In genomic region chr17:82200743-82201497, GRCh38 we compare ENCODE assay signal across 11 cellular contexts. TPM values are rescaled to one million over a fixed set of nuclear protein-coding genes. Genes with fewer than 3 reads are reported as not detected.
A peak's percentile ranks its signal among the peaks of the same experiment; 100 is the strongest.
DNase-seq lines count a peak whose midpoint lies in the region; ATAC-seq and TF ChIP-seq lines count a peak whose summit lies in the region.
"Had no signal": no experiment of that assay in that cellular context is flagged by ENCODE, and none has a peak within 500 bp of the region (broad histone marks: within the 10 kb centered on the region; RNA-seq: fewer than 3 reads in every experiment).

No MANE protein-coding gene starts in this region.

- H3K4me1 ChIP-seq in SK-N-SH (ENCODE audit: control insufficient read depth in 1 of 2, insufficient read depth in 2 of 2, low read depth in 1 of 2, low read length in 1 of 2) (peaks cover 11 to 14% of the 10 kb centered on the region in 2 experiments; a peak in 3 of 4 replicates), thymus (ENCODE audit: control insufficient read depth, insufficient read depth, low read length) (peaks cover 18% of the 10 kb centered on the region)

- H3K9me3 ChIP-seq in SK-N-SH (no peaks in the 10 kb centered on the region), thymus (ENCODE audit: control insufficient read depth) (peaks cover 1% of the 10 kb centered on the region)
- H3K9me3 ChIP-seq: thoracic aorta had no signal

- no peak for TF ChIP-seq CTCF in SK-N-SH (IDR thresholded peaks at IDR 0.05)

- TF ChIP-seq RAD21 in SK-N-SH (IDR thresholded peaks at IDR 0.05; ENCODE audit: low read length): no peak

- H3K27ac Mint-ChIP-seq in central memory CD8-positive, alpha-beta T cell (ENCODE audit: low read depth): peak overlapping the region; percentile 82

- no peak overlapping the region for H3K9ac ChIP-seq in SK-N-SH

- DNase-seq in SK-N-SH (peak; percentile 25), NCI-H146 treated with DMSO at 0.1 percent for 48 hours (lab: John Stamatoyannopoulos, UW; ENCODE audit: unreplicated experiment) (no peak), iPS-NIHi7 (ENCODE audit: extremely low spot score) (no peak), foreskin melanocyte (no peak)
- peak; percentile 42 to 60 for DNase-seq in activated CD8-positive, alpha-beta memory T cell treated with anti-CD3 and anti-CD28 coated beads for 1 hour (ENCODE audit: extremely low read depth in 1 of 2, low read depth in 1 of 2)
- peak; percentile 47 to 75 for DNase-seq in central memory CD8-positive, alpha-beta T cell (ENCODE audit: low spot score in 2 of 2)
- DNase-seq: mammary epithelial cell, NCI-H524 had no signal

- no peak overlapping the region for H2AFZ ChIP-seq in SK-N-SH (ENCODE audit: low read depth)

- no peak for ATAC-seq in SK-N-SH treated with all-trans-retinoic acid at 6 μM for 48 hours
- peak; percentile 100 for ATAC-seq in central memory CD8-positive, alpha-beta T cell (replicated peaks; ENCODE audit: extremely low read depth, poor library complexity, severe bottlenecking)

- no peak for TF ChIP-seq EP300 in SK-N-SH (IDR thresholded peaks at IDR 0.05; ENCODE audit: borderline replicate concordance in 1 of 2, low read depth in 1 of 2, low read length in 1 of 2)

- H3K27ac ChIP-seq in SK-N-SH (ENCODE audit: low read depth in 2 of 2, low read length in 1 of 2) (no peak overlapping the region), thymus (ENCODE audit: low read depth) (peak overlapping the region; percentile 27)
- H3K27ac ChIP-seq: thoracic aorta had no signal

- no peak overlapping the region for H3K4me3 ChIP-seq in SK-N-SH (ENCODE audit: low read depth in 2 of 2, low read length in 1 of 2)
- H3K4me3 ChIP-seq in thymus (ENCODE audit: low read length): no peak overlapping the region
- H3K4me3 ChIP-seq: thoracic aorta had no signal

- H3K36me3 ChIP-seq in SK-N-SH (replicated peaks in 1 of 2; ENCODE audit: control insufficient read depth in 1 of 2, insufficient read depth in 2 of 2, low read length in 1 of 2) (peaks cover 20 to 37% of the 10 kb centered on the region in 2 experiments), thymus (ENCODE audit: control insufficient read depth, insufficient read depth) (peaks cover 23% of the 10 kb centered on the region)

- H3K27me3 Mint-ChIP-seq in central memory CD8-positive, alpha-beta T cell: no peaks in the 10 kb centered on the region

- no peaks in the 10 kb centered on the region for H3K9me2 ChIP-seq in SK-N-SH

- H3K9me3 Mint-ChIP-seq in central memory CD8-positive, alpha-beta T cell: no peaks in the 10 kb centered on the region

- H3K27me3 ChIP-seq in SK-N-SH (ENCODE audit: insufficient read depth) (no peaks in the 10 kb centered on the region), thymus (ENCODE audit: control insufficient read depth, insufficient read depth) (no peaks in the 10 kb centered on the region)

- 0 out of 2 replicates have a peak, but pooled peaks cover 3% of the 10 kb centered on the region for H4K20me1 ChIP-seq in SK-N-SH (ENCODE audit: insufficient read depth)

- H3K36me3 Mint-ChIP-seq in central memory CD8-positive, alpha-beta T cell (ENCODE audit: insufficient read depth): peaks cover 6% of the 10 kb centered on the region

- CTCF ChIA-PET in SK-N-SH (lab: Yijun Ruan, JAX): interaction anchor here (1.1 to 2.9 kb wide), 4 partner anchors 36 to 242 kb away, joined by 3 to 12 read pairs (median 4); no protein-coding TSS in a partner anchor

- peaks cover 18% of the 10 kb centered on the region for H3K4me1 Mint-ChIP-seq in central memory CD8-positive, alpha-beta T cell

- peaks cover 17% of the 10 kb centered on the region; the same call in 1 of the 2 replicates for H3K79me2 ChIP-seq in SK-N-SH (ENCODE audit: insufficient read depth)

- POLR2A ChIA-PET in SK-N-SH (lab: Yijun Ruan, JAX): no interaction called here

- WGBS in SK-N-SH (ENCODE audit: low lambda C conversion rate): 88% methylated on average over 13 of the region's 13 CpGs
- 36% methylated on average over 13 of the region's 13 CpGs for WGBS in thymus

- H3K4me3 Mint-ChIP-seq in central memory CD8-positive, alpha-beta T cell: peak overlapping the region; percentile 34

- H3F3A ChIP-seq in SK-N-SH (replicated peaks; ENCODE audit: insufficient read depth): peaks cover 13% of the 10 kb centered on the region

- H3K4me2 ChIP-seq in SK-N-SH: no peak overlapping the region

TF ChIP-seq in SK-N-SH, 30 proteins besides CTCF, POLR2A, EP300 and RAD21:
- TF ChIP-seq, protein P1, sequence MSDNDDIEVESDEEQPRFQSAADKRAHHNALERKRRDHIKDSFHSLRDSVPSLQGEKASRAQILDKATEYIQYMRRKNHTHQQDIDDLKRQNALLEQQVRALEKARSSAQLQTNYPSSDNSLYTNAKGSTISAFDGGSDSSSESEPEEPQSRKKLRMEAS (IDR thresholded peaks at IDR 0.05; ENCODE audit: low read depth): no peak
- TF ChIP-seq NRF1 (IDR thresholded peaks at IDR 0.05; ENCODE audit: low read depth, low read length) (no peak), TAF1 (IDR thresholded peaks at IDR 0.05; ENCODE audit: borderline replicate concordance, low read depth, low read length) (no peak), FOXM1 (IDR thresholded peaks at IDR 0.05; ENCODE audit: low read depth) (no peak), TEAD4 (IDR thresholded peaks at IDR 0.05; ENCODE audit: borderline replicate concordance, insufficient read depth) (no peak), GATA2 (CRISPR knock-in tag; IDR thresholded peaks at IDR 0.05) (no peak), GABPA (IDR thresholded peaks at IDR 0.05; ENCODE audit: low read depth) (no peak), FOSL2 (IDR thresholded peaks at IDR 0.05; ENCODE audit: borderline replicate concordance, low read depth) (no peak), EZH2phosphoT487 (IDR thresholded peaks at IDR 0.05; ENCODE audit: borderline replicate concordance, low read depth) (no peak), SIN3A (IDR thresholded peaks at IDR 0.05; ENCODE audit: borderline replicate concordance, low read depth, low read length) (no peak), SMC3 (IDR thresholded peaks at IDR 0.05; ENCODE audit: low read depth, low read length) (no peak)
- TF ChIP-seq, protein P2, sequence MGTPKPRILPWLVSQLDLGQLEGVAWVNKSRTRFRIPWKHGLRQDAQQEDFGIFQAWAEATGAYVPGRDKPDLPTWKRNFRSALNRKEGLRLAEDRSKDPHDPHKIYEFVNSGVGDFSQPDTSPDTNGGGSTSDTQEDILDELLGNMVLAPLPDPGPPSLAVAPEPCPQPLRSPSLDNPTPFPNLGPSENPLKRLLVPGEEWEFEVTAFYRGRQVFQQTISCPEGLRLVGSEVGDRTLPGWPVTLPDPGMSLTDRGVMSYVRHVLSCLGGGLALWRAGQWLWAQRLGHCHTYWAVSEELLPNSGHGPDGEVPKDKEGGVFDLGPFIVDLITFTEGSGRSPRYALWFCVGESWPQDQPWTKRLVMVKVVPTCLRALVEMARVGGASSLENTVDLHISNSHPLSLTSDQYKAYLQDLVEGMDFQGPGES (IDR thresholded peaks at IDR 0.05; ENCODE audit: low read depth, low read length): no peak

TF ChIP-seq in SK-N-SH treated with all-trans-retinoic acid at 6 μM for 48 hours, 23 proteins besides CTCF, POLR2A, EP300 and RAD21 (continues in another document):
- TF ChIP-seq OSR1 (CRISPR knock-in tag; IDR thresholded peaks at IDR 0.05) (no peak), ISL1 (CRISPR knock-in tag; IDR thresholded peaks at IDR 0.05) (no peak), CSRNP3 (CRISPR knock-in tag; IDR thresholded peaks at IDR 0.05) (no peak), CREB5 (CRISPR knock-in tag; IDR thresholded peaks at IDR 0.05; ENCODE audit: low read depth) (no peak), ZNF565 (CRISPR knock-in tag; conservative IDR thresholded peaks at IDR 0.05; ENCODE audit: low read depth) (no peak), ZNF70 (CRISPR knock-in tag; IDR thresholded peaks at IDR 0.05) (no peak), ZC3H10 (CRISPR knock-in tag; IDR thresholded peaks at IDR 0.05) (no peak), ESRRG (CRISPR knock-in tag; IDR thresholded peaks at IDR 0.05) (no peak), GLIS3 (CRISPR knock-in tag; IDR thresholded peaks at IDR 0.05) (no peak)

RNA-seq across cellular contexts. Expression of gene CCDC57, which starts 11.7 kb away (rescaled TPM):
- polyA plus RNA-seq in SK-N-SH (2012; rRNA removed) (68.6 and 82.9 TPM in 2 replicates), thymus (122 TPM)
- polyA plus RNA-seq in SK-N-SH (2012; cell fraction: cytosol; rRNA removed): 11.2 and 17.5 TPM in 2 replicates
- 417 and 423 TPM in 2 replicates for polyA plus RNA-seq in SK-N-SH (2012; cell fraction: nucleus; rRNA removed)

RNA-seq across cellular contexts. Expression of gene SLC16A3, which starts 27.9 kb away (rescaled TPM):
- polyA plus RNA-seq in SK-N-SH (2012; rRNA removed): 68.8 and 70.7 TPM in 2 replicates
- polyA plus RNA-seq in SK-N-SH (2012; cell fraction: cytosol; rRNA removed): 25.2 and 42.6 TPM in 2 replicates
- 38.5 and 58.7 TPM in 2 replicates for polyA plus RNA-seq in SK-N-SH (2012; cell fraction: nucleus; rRNA removed)
- 30.2 TPM for polyA plus RNA-seq in thymus

Comparison
In these comparisons a context has a peak if more than half of its experiments do, and no peak if none do; other contexts are left out.
1. DNase-seq: peak in SK-N-SH (single experiment), activated CD8-positive, alpha-beta memory T cell treated with anti-CD3 and anti-CD28 coated beads for 1 hour (2 of 2) and central memory CD8-positive, alpha-beta T cell (2 of 2); none in NCI-H146 treated with DMSO at 0.1 percent for 48 hours (single experiment), iPS-NIHi7 (single experiment) and foreskin melanocyte (single experiment).